In the genomic region with DNA sequence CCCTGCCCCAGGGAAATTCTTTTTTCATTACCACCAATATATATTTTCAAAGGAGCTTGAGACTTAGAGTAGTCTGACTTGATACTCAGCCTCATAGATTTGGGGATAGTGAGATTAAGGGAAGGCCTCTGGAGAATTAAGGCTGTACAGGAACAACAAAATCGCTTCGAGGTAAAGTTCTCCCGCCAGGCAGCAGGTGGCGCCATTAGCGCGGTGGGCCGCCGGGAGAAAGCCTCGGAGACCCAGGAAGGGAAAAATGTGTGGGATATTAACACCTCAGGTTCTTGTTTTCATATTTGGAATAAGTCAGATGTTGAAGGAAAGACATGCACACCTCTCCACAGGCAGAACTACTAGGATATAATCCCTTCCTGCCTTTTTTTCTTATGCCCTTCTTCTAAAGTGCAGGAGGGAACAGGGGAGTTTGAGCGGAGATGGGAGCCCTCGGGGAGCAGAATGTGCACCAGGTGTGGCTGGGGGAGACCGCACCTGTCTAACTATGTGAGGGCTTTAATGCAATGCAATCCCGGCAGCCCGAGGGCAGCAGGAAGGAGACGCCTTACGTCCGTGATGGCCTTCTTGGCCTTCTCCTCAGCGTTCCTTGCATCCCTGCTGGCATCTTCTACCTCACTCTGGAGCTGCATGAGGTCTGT, we compare ENCODE assay signal across 10 cellular contexts. TPM values are rescaled to one million over a fixed set of nuclear protein-coding genes. Genes with fewer than 3 reads are reported as not detected.
DNase-seq lines count a peak whose midpoint lies in the region; ATAC-seq, FAIRE-seq and TF ChIP-seq lines count a peak whose summit lies in the region.
"Had no signal": no experiment of that assay in that cellular context is flagged by ENCODE, and none has a peak within 500 bp of the region (broad histone marks: within the 10 kb centered on the region; RNA-seq: fewer than 3 reads in every experiment).

No MANE protein-coding gene starts in this region.

- H3K4me1 ChIP-seq in keratinocyte (ENCODE audit: control insufficient read depth, extremely low read depth, insufficient read depth, low read length) (peaks cover 6% of the 10 kb centered on the region), upper lobe of left lung (no peaks in the 10 kb centered on the region)

- no peak for TF ChIP-seq POLR2A in upper lobe of left lung (IDR thresholded peaks at IDR 0.05)

- H3K27me3 ChIP-seq in keratinocyte (ENCODE audit: control insufficient read depth, extremely low read depth, insufficient read depth, low read length) (no peaks in the 10 kb centered on the region), upper lobe of left lung (no peaks in the 10 kb centered on the region)

- H3K36me3 ChIP-seq in keratinocyte (ENCODE audit: control insufficient read depth in 2 of 2, extremely low read depth in 1 of 2, insufficient read depth in 2 of 2, low read length in 2 of 2) (peaks cover 0 to 3% of the 10 kb centered on the region in 2 experiments), upper lobe of left lung (peaks cover 0 to 11% (median 2%) of the 10 kb centered on the region in 4 donors)

- 52 to 54% methylated on average over 18 of the region's 18 CpGs for WGBS in upper lobe of left lung, 2 donors

- H3K79me2 ChIP-seq in keratinocyte (ENCODE audit: control insufficient read depth, insufficient read depth, low read length) = no peaks in the 10 kb centered on the region

- H4K20me1 ChIP-seq in keratinocyte (ENCODE audit: control insufficient read depth, extremely low read depth, insufficient read depth, low read length) = no peaks in the 10 kb centered on the region

- dilution Hi-C loops in keratinocyte (cut with MboI; ENCODE audit: extremely low pct_ligation_motif_present, low sequenced_read_pairs) = no loop called here

- ATAC-seq in upper lobe of left lung (ENCODE audit: low FRiP score in 2 of 2) (no peak), GM19455 (IDR thresholded peaks at IDR 0.05; ENCODE audit: unreplicated experiment) (no peak)
- ATAC-seq: naive thymus-derived CD4-positive, alpha-beta T cell; T-helper 17 cell had no signal

- DNase-seq in DMS53 (lab: John Stamatoyannopoulos, UW) (peak; percentile 1), DMS53 treated with DMSO at 0.1 percent for 48 hours (lab: John Stamatoyannopoulos, UW; ENCODE audit: unreplicated experiment) (no peak), HuH-7.5 (ENCODE audit: low spot score) (peak; percentile 37), activated T-cell treated with anti-CD3 and anti-CD28 coated beads for 48 hours (ENCODE audit: low read depth) (peak; percentile 17), keratinocyte (ENCODE audit: low read depth, low spot score) (no peak), upper lobe of left lung (peak in 1 of 2 donors; percentile 79), NCI-H1048 (lab: John Stamatoyannopoulos, UW) (no peak)

- peak; percentile 79 for FAIRE-seq in keratinocyte (lab: Jason Lieb, UNC)

- TF ChIP-seq CTCF in keratinocyte (optimal IDR thresholded peaks at IDR 0.05 in 1 of 3, IDR thresholded peaks at IDR 0.05 in 1 of 3, conservative IDR thresholded peaks at IDR 0.05 in 1 of 3; ENCODE audit: extremely low read depth in 1 of 3, insufficient read depth in 2 of 3, low read length in 3 of 3) (peak; percentile 86 to 90 (median 88)), upper lobe of left lung (IDR thresholded peaks at IDR 0.05) (peak; percentile 20 to 73 (median 50))

- H3K9ac ChIP-seq in keratinocyte (ENCODE audit: control insufficient read depth, extremely low read depth, insufficient read depth, low read length) = no peak overlapping the region

- H3K4me3 ChIP-seq in keratinocyte (ENCODE audit: control insufficient read depth in 2 of 3, extremely low read depth in 1 of 3, insufficient read depth in 2 of 3, low read depth in 1 of 3, low read length in 3 of 3) = peak overlapping the region in 1 of 3 experiments; percentile 23
- no peak overlapping the region for H3K4me3 ChIP-seq in upper lobe of left lung

- TF ChIP-seq EP300 in upper lobe of left lung (IDR thresholded peaks at IDR 0.05) = no peak

- H3K9me3 ChIP-seq in keratinocyte (ENCODE audit: control insufficient read depth, low read depth, low read length) (no peaks in the 10 kb centered on the region), upper lobe of left lung (no peaks in the 10 kb centered on the region)

- H3K27ac ChIP-seq in keratinocyte (ENCODE audit: control insufficient read depth, insufficient read depth, low read length) (no peak overlapping the region), upper lobe of left lung (no peak overlapping the region)

- H2AFZ ChIP-seq in keratinocyte (ENCODE audit: control insufficient read depth, low read length) = peak overlapping the region; percentile 94

- no peaks in the 10 kb centered on the region for H3K9me1 ChIP-seq in keratinocyte (ENCODE audit: control insufficient read depth, extremely low read depth, insufficient read depth, low read length)

- peak overlapping the region; percentile 59 for H3K4me2 ChIP-seq in keratinocyte (ENCODE audit: control insufficient read depth, extremely low read depth, insufficient read depth, low read depth, low read length)

RNA-seq across cellular contexts. Expression of a gene that starts 25.9 kb away (rescaled TPM):
- polyA plus RNA-seq in keratinocyte = 0.67 to 0.83 TPM (median 0.76 TPM) in 3 replicates
- polyA plus RNA-seq in keratinocyte (2011; ENCODE audit: low read depth) = 2.8 TPM
- 0.21 and 0.43 TPM in 2 replicates for polyA plus RNA-seq in keratinocyte (2011; cell fraction: cytosol; rRNA removed)
- polyA plus RNA-seq in keratinocyte (2011; cell fraction: nucleus; rRNA removed) = 4.9 and 5.4 TPM in 2 replicates
- 0.90 and 1.1 TPM in 2 replicates for polyA plus RNA-seq in keratinocyte (2012; ENCODE audit: low replicate concordance)
- 0.82 to 4.2 TPM in 2 of 3 replicates, not detected in the other for polyA minus RNA-seq in keratinocyte
- polyA minus RNA-seq in keratinocyte (2011; cell fraction: cytosol; rRNA and poly(A)+ RNA removed) = not detected
- 0.32 and 0.85 TPM in 2 replicates for polyA minus RNA-seq in keratinocyte (2011; cell fraction: nucleus; rRNA and poly(A)+ RNA removed)
- total RNA-seq in upper lobe of left lung = 1 to 10 TPM; 1.5 to 9.4 (median 1.9) TPM

Comparison
In these comparisons a context has a peak if more than half of its experiments do, and no peak if none do; other contexts are left out.
1. DNase-seq: peak in DMS53 (single experiment), HuH-7.5 (single experiment) and activated T-cell treated with anti-CD3 and anti-CD28 coated beads for 48 hours (single experiment); none in DMS53 treated with DMSO at 0.1 percent for 48 hours (single experiment), keratinocyte (single experiment) and NCI-H1048 (single experiment).